Comparison of ENCODE assay signal across 8 cellular contexts in genomic region chr5:7517006-7517405, GRCh38.
"Had no signal": no experiment of that assay in that cellular context is flagged by ENCODE, and none has a peak within 500 bp of the region (broad histone marks: within the 10 kb centered on the region; RNA-seq: fewer than 3 reads in every experiment).

No MANE protein-coding gene starts in this region.

- H3K27me3 Mint-ChIP-seq: IgD-negative memory B cell had no signal

- DNase-seq: GM23248, H9, HCEC 1CT, KBM-7 had no signal

- H3K9me3 Mint-ChIP-seq: H9 had no signal

- H3K4me1 Mint-ChIP-seq: IgD-negative memory B cell had no signal

- H3K4me3 ChIP-seq: GM23248 had no signal

- H3K9ac ChIP-seq: GM23248, KMS-11 had no signal

- H3K4me3 Mint-ChIP-seq: H9, IgD-negative memory B cell had no signal

- H2AFZ ChIP-seq: GM23248 had no signal

- H3K36me3 Mint-ChIP-seq: IgD-negative memory B cell had no signal

- H3K27ac ChIP-seq: GM23248, HL-60, KMS-11 had no signal

- ATAC-seq: HepG2 had no signal

- H3K4me2 ChIP-seq: KMS-11 had no signal

- H3K27ac Mint-ChIP-seq: IgD-negative memory B cell had no signal
